In genomic region chr17:8156174-8156992, GRCh38 we compare ENCODE assay signal across 1 cellular context.
TF ChIP-seq lines count a peak whose summit lies in the region.

No MANE protein-coding gene starts in this region.

TF ChIP-seq in H1, 55 proteins besides CTCF, POLR2A, EP300 and RAD21:
- peak; percentile 90 for TF ChIP-seq TAF1 (IDR thresholded peaks at IDR 0.05; ENCODE audit: low read depth, low read length)
- TF ChIP-seq E2F6 (IDR thresholded peaks at IDR 0.05), result peak; percentile 94
- TF ChIP-seq ATF3 (IDR thresholded peaks at IDR 0.05; ENCODE audit: insufficient read depth, low read depth, low read length), result no peak
- peak; percentile 39 for TF ChIP-seq NANOG (IDR thresholded peaks at IDR 0.05; ENCODE audit: insufficient read depth, low read depth, low read length, poor library complexity, severe bottlenecking)
- TF ChIP-seq MAX (IDR thresholded peaks at IDR 0.05), result peak; percentile 98
- TF ChIP-seq BCL11A (IDR thresholded peaks at IDR 0.05; ENCODE audit: low read depth in 2 of 2, low read length in 2 of 2), result no peak
- peak; percentile 87 for TF ChIP-seq SAP30 (IDR thresholded peaks at IDR 0.05; ENCODE audit: insufficient read depth, insufficient replicate concordance, low read length)
- peak; percentile 63; the same call in 1 of the 2 replicates for TF ChIP-seq JUND (IDR thresholded peaks at IDR 0.05; ENCODE audit: low read length)
- TF ChIP-seq YY1 (IDR thresholded peaks at IDR 0.05; ENCODE audit: low read depth, low read length), result peak; percentile 85
- TF ChIP-seq SP1 (IDR thresholded peaks at IDR 0.05; ENCODE audit: low read depth, low read length), result peak; percentile 98
- peak; percentile 82; the same call in 1 of the 2 replicates for TF ChIP-seq TBP (IDR thresholded peaks at IDR 0.05; ENCODE audit: low read depth, low read length)
- peak; percentile 80 for TF ChIP-seq PHF8 (conservative IDR thresholded peaks at IDR 0.05; ENCODE audit: low read depth, low read length)
- TF ChIP-seq EGR1 (IDR thresholded peaks at IDR 0.05; ENCODE audit: borderline replicate concordance, low read depth, low read length), result peak; percentile 95
- TF ChIP-seq POLR2AphosphoS5 (IDR thresholded peaks at IDR 0.05; ENCODE audit: low read depth, low read length), result peak; percentile 82
- peak; percentile 62 for TF ChIP-seq ASH2L (IDR thresholded peaks at IDR 0.05; ENCODE audit: low read length)
- no peak for TF ChIP-seq KDM1A (IDR thresholded peaks at IDR 0.05; ENCODE audit: borderline replicate concordance, low read length)
- TF ChIP-seq CHD2 (IDR thresholded peaks at IDR 0.05; ENCODE audit: low read length), result peak; percentile 85
- peak; percentile 10; the same call in 1 of the 2 replicates for TF ChIP-seq USF2 (IDR thresholded peaks at IDR 0.05; ENCODE audit: low read length)
- TF ChIP-seq SP4 (IDR thresholded peaks at IDR 0.05; ENCODE audit: low read length), result peak; percentile 98
- no peak; the same call in 1 of the 2 replicates for TF ChIP-seq ATF2 (IDR thresholded peaks at IDR 0.05; ENCODE audit: low read length)
- TF ChIP-seq SP2 (IDR thresholded peaks at IDR 0.05; ENCODE audit: low read length), result peak; percentile 65
- TF ChIP-seq SIN3A (conservative IDR thresholded peaks at IDR 0.05 in 1 of 2, IDR thresholded peaks at IDR 0.05 in 1 of 2; ENCODE audit: low read depth in 1 of 2, low read length in 2 of 2), result peak; percentile 34 to 55; a peak in 2 of 4 replicates
- TF ChIP-seq TAF7 (optimal IDR thresholded peaks at IDR 0.05; ENCODE audit: borderline replicate concordance, low read depth, low read length), result peak; percentile 71
- peak; percentile 84 for TF ChIP-seq CREB1 (IDR thresholded peaks at IDR 0.05)
- peak; percentile 88 for TF ChIP-seq NRF1 (IDR thresholded peaks at IDR 0.05; ENCODE audit: low read depth, low read length)
- TF ChIP-seq SRF (IDR thresholded peaks at IDR 0.05; ENCODE audit: low read depth, low read length), result no peak
